Comparison of ENCODE assay signal across 1 cellular context in genomic region chr14:100219126-100219785, GRCh38.
TF ChIP-seq lines count a peak whose summit lies in the region.

No MANE protein-coding gene starts in this region.

TF ChIP-seq in HepG2, 621 proteins besides CTCF, POLR2A, EP300 and RAD21:
- TF ChIP-seq ZMYM3 (CRISPR knock-in tag; IDR thresholded peaks at IDR 0.05) = peak; percentile 57; the same call in 1 of the 2 replicates
- TF ChIP-seq ZNF768 (CRISPR knock-in tag; IDR thresholded peaks at IDR 0.05) = peak; percentile 92; the same call in 1 of the 2 replicates
- TF ChIP-seq ELK4 (CRISPR knock-in tag; IDR thresholded peaks at IDR 0.05; ENCODE audit: borderline replicate concordance) = no peak
- TF ChIP-seq HDAC1 (CRISPR knock-in tag; IDR thresholded peaks at IDR 0.05) = no peak
- TF ChIP-seq ZNF253 (CRISPR knock-in tag; IDR thresholded peaks at IDR 0.05; ENCODE audit: borderline replicate concordance) = no peak
